ENCODE assay signal across 31 cellular contexts in genomic region chr22:45053571-45053970, GRCh38. TPM values are rescaled to one million over a fixed set of nuclear protein-coding genes. Genes with fewer than 3 reads are reported as not detected.
"Had no signal": no experiment of that assay in that cellular context is flagged by ENCODE, and none has a peak within 500 bp of the region (broad histone marks: within the 10 kb centered on the region; RNA-seq: fewer than 3 reads in every experiment).

No MANE protein-coding gene starts in this region.

- H3K9me3 Mint-ChIP-seq: activated CD4-positive, alpha-beta memory T cell treated with anti-CD3 and anti-CD28 coated beads, Interleukin-2, amount 10 ng/mL, durations not matched to agents 7 days and 5 days; activated naive CD4-positive, alpha-beta T cell treated with anti-CD3 and anti-CD28 coated beads, Interleukin-2, amount 10 ng/mL, durations not matched to agents 7 days and 5 days; activated naive CD8-positive, alpha-beta T cell treated with anti-CD3 and anti-CD28 coated beads, Interleukin-2, amount 50 U/mL, for 24 hours had no signal

- H3K27ac Mint-ChIP-seq: activated CD4-positive, alpha-beta memory T cell treated with anti-CD3 and anti-CD28 coated beads, Interleukin-2, amount 10 ng/mL, durations not matched to agents 7 days and 5 days; activated CD8-positive, alpha-beta memory T cell treated with anti-CD3 and anti-CD28 coated beads, Interleukin-2, amount 10 ng/mL, durations not matched to agents 7 days and 5 days; activated naive CD4-positive, alpha-beta T cell treated with anti-CD3 and anti-CD28 coated beads, Interleukin-2, amount 10 ng/mL, durations not matched to agents 7 days and 5 days; activated naive CD8-positive, alpha-beta T cell; activated naive CD8-positive, alpha-beta T cell treated with anti-CD3 and anti-CD28 coated beads, Interleukin-2, amount 50 U/mL, for 24 hours; brain had no signal

- ATAC-seq: activated CD8-positive, alpha-beta memory T cell treated with anti-CD3 and anti-CD28 coated beads, Interleukin-2, amount 10 ng/mL, durations not matched to agents 7 days and 5 days; activated naive CD8-positive, alpha-beta T cell treated with anti-CD3 and anti-CD28 coated beads, Interleukin-2, amount 50 U/mL, for 24 hours had no signal

- H3K27ac ChIP-seq: VCaP had no signal

- DNase-seq: activated CD4-positive, alpha-beta memory T cell treated with anti-CD3 and anti-CD28 coated beads, Interleukin-2, amount 10 ng/mL, durations not matched to agents 7 days and 5 days; activated CD4-positive, alpha-beta T cell treated with anti-CD3 and anti-CD28 coated beads for 1 hour; activated CD4-positive, alpha-beta T cell treated with anti-CD3 and anti-CD28 coated beads for 48 hours; activated CD4-positive, CD25-positive, alpha-beta regulatory T cell; activated CD8-positive, alpha-beta memory T cell treated with anti-CD3 and anti-CD28 coated beads for 24 hours; activated CD8-positive, alpha-beta memory T cell treated with anti-CD3 and anti-CD28 coated beads, Interleukin-2, amount 10 ng/mL, durations not matched to agents 7 days and 5 days; activated CD8-positive, alpha-beta memory T cell treated with anti-CD3 and anti-CD28 coated beads, Interleukin-2, amount 50 U/mL, for 48 hours; activated effector memory CD4-positive, alpha-beta T cell treated with Interleukin-2 at 50 U/mL for 16 hours; activated naive CD4-positive, alpha-beta T cell treated with anti-CD3 and anti-CD28 coated beads, Interleukin-2, amount 10 ng/mL, durations not matched to agents 7 days and 5 days; activated naive CD8-positive, alpha-beta T cell treated with anti-CD3 and anti-CD28 coated beads, Interleukin-2, amount 50 U/mL, for 24 hours; activated T-cell treated with anti-CD3 and anti-CD28 coated beads, Interleukin-2, amount 50 U/mL, for 48 hours; anterior cingulate cortex; caudate nucleus; NCI-H1105; NCI-H1417 treated with DMSO at 0.1 percent for 48 hours; NCI-H187 treated with DMSO at 0.1 percent for 48 hours; NCI-H2081; NCI-H2171 treated with DMSO at 0.1 percent for 48 hours; NCI-H2227 treated with DMSO at 0.1 percent for 48 hours; NCI-H446 treated with DMSO at 0.1 percent for 48 hours; NCI-H524 treated with DMSO at 0.1 percent for 48 hours; NK-92 treated with Interleukin-12 subunit alpha and Interleukin-12 subunit beta, amount 100 ng/mL, for 24 hours; Right ventricle myocardium superior; SW 1271; T-helper 1 cell; T-helper 2 cell; T-helper 9 cell had no signal

- H3K36me3 Mint-ChIP-seq: activated CD8-positive, alpha-beta memory T cell treated with anti-CD3 and anti-CD28 coated beads, Interleukin-2, amount 10 ng/mL, durations not matched to agents 7 days and 5 days; activated naive CD4-positive, alpha-beta T cell treated with anti-CD3 and anti-CD28 coated beads, Interleukin-2, amount 10 ng/mL, durations not matched to agents 7 days and 5 days; activated naive CD8-positive, alpha-beta T cell; brain had no signal

- H3K4me1 Mint-ChIP-seq: activated CD4-positive, alpha-beta memory T cell treated with anti-CD3 and anti-CD28 coated beads, Interleukin-2, amount 10 ng/mL, durations not matched to agents 7 days and 5 days had no signal

- H3K4me3 Mint-ChIP-seq: activated CD4-positive, alpha-beta memory T cell treated with anti-CD3 and anti-CD28 coated beads, Interleukin-2, amount 10 ng/mL, durations not matched to agents 7 days and 5 days; activated CD8-positive, alpha-beta memory T cell treated with anti-CD3 and anti-CD28 coated beads, Interleukin-2, amount 10 ng/mL, durations not matched to agents 7 days and 5 days; activated naive CD4-positive, alpha-beta T cell treated with anti-CD3 and anti-CD28 coated beads, Interleukin-2, amount 10 ng/mL, durations not matched to agents 7 days and 5 days; activated naive CD8-positive, alpha-beta T cell; activated naive CD8-positive, alpha-beta T cell treated with anti-CD3 and anti-CD28 coated beads, Interleukin-2, amount 50 U/mL, for 24 hours; brain had no signal

RNA-seq across cellular contexts. Expression of gene PHF21B, which starts 43.8 kb away (rescaled TPM):
- total RNA-seq: activated CD4-positive, alpha-beta memory T cell treated with anti-CD3 and anti-CD28 coated beads, Interleukin-2, amount 10 ng/mL, durations not matched to agents 7 days and 5 days; bronchial epithelial cell had no signal
